ENCODE assay signal across 9 cellular contexts in genomic region chr13:23715762-23716235, GRCh38.
A peak's percentile ranks its signal among the peaks of the same experiment; 100 is the strongest.
DNase-seq lines count a peak whose midpoint lies in the region; ATAC-seq, FAIRE-seq and TF ChIP-seq lines count a peak whose summit lies in the region.
"Had no signal": no experiment of that assay in that cellular context is flagged by ENCODE, and none has a peak within 500 bp of the region (broad histone marks: within the 10 kb centered on the region; RNA-seq: fewer than 3 reads in every experiment).

No MANE protein-coding gene starts in this region.

- H3K27me3 ChIP-seq in MM.1S (replicated peaks; ENCODE audit: insufficient read depth, low read length) (no peaks in the 10 kb centered on the region), pancreas (no peaks in the 10 kb centered on the region)

- H3K4me1 ChIP-seq in MM.1S (ENCODE audit: low read length), result no peaks in the 10 kb centered on the region
- H3K4me1 ChIP-seq in pancreas, result no peaks in the 10 kb centered on the region

- peak; percentile 54 for DNase-seq in NCI-H146 (lab: John Stamatoyannopoulos, UW)
- no peak for DNase-seq in NCI-H146 treated with DMSO at 0.1 percent for 48 hours (lab: John Stamatoyannopoulos, UW; ENCODE audit: unreplicated experiment)
- no peak for DNase-seq in MM.1S
- no peak for DNase-seq in epithelial cell of proximal tubule (ENCODE audit: low read depth)
- no peak for DNase-seq in pancreas
- DNase-seq in GF-D8 (lab: John Stamatoyannopoulos, UW), result no peak
- no peak for DNase-seq in glomerular visceral epithelial cell (ENCODE audit: extremely low spot score)
- DNase-seq in kidney glomerular epithelial cell (lab: John Stamatoyannopoulos, UW), result no peak
- DNase-seq: ACHN had no signal

- no peaks in the 10 kb centered on the region for H3F3A ChIP-seq in MM.1S (ENCODE audit: insufficient read depth, low read length)

- H3K4me3 ChIP-seq in MM.1S (ENCODE audit: low read length), result no peak overlapping the region
- no peak overlapping the region for H3K4me3 ChIP-seq in epithelial cell of proximal tubule (ENCODE audit: low read depth, low read length)
- no peak overlapping the region for H3K4me3 ChIP-seq in pancreas

- no peak overlapping the region for H2AFZ ChIP-seq in MM.1S (ENCODE audit: low read length)

- intact Hi-C loops in pancreas (cut with DNase I), result no loop called here

- no peaks in the 10 kb centered on the region for H3K79me2 ChIP-seq in MM.1S (ENCODE audit: low read length)

- H3K4me2 ChIP-seq in MM.1S (ENCODE audit: low read depth, low read length), result no peak overlapping the region

- no peaks in the 10 kb centered on the region for H4K20me1 ChIP-seq in MM.1S (ENCODE audit: insufficient read depth, low read length)

- ATAC-seq in pancreas, result peak in 3 of 4 donors; percentile 58 to 90 (median 80)

- no peaks in the 10 kb centered on the region for H3K9me2 ChIP-seq in MM.1S (replicated peaks; ENCODE audit: insufficient read depth, low read length)

- no peaks in the 10 kb centered on the region for H3K9me3 ChIP-seq in MM.1S (replicated peaks; ENCODE audit: insufficient read depth, low read length)
- no peaks in the 10 kb centered on the region for H3K9me3 ChIP-seq in pancreas

- WGBS in pancreas, 2 donors, result 65 to 82% methylated on average over 11 of the region's 11 CpGs

- no peak overlapping the region for H3K9ac ChIP-seq in MM.1S (ENCODE audit: low read length)

- TF ChIP-seq CTCF in MM.1S (IDR thresholded peaks at IDR 0.05; ENCODE audit: low read length) (peak; percentile 19), epithelial cell of proximal tubule (conservative IDR thresholded peaks at IDR 0.05; ENCODE audit: low read depth, low read length) (peak; percentile 67), pancreas (IDR thresholded peaks at IDR 0.05) (peak in 1 of 4 donors; percentile 37)

- H3K27ac ChIP-seq in MM.1S (ENCODE audit: low read length), result no peak overlapping the region
- no peak overlapping the region for H3K27ac ChIP-seq in pancreas

- no peak for FAIRE-seq in pancreas (lab: Jason Lieb, UNC)

- H3K36me3 ChIP-seq in MM.1S (replicated peaks; ENCODE audit: insufficient read depth, low read length) (no peaks in the 10 kb centered on the region), pancreas (no peaks in the 10 kb centered on the region)
